Comparison of ENCODE assay signal across 8 cellular contexts in genomic region chr10:81018898-81019890, GRCh38.
A peak's percentile ranks its signal among the peaks of the same experiment; 100 is the strongest.
DNase-seq lines count a peak whose midpoint lies in the region; ATAC-seq, FAIRE-seq and TF ChIP-seq lines count a peak whose summit lies in the region.

No MANE protein-coding gene starts in this region.

- H4K20me1 ChIP-seq in GM12878 (ENCODE audit: control insufficient read depth, insufficient read depth): no peaks in the 10 kb centered on the region

- no peak overlapping the region for H3K9ac ChIP-seq in GM12878 (ENCODE audit: control insufficient read depth, insufficient read depth, low read length)

- DNase-seq in Calu3 (peak; percentile 52), NCI-H1105 treated with DMSO at 0.1 percent for 48 hours (lab: John Stamatoyannopoulos, UW) (peak; percentile 9), GM12878 (ENCODE audit: low read depth, low spot score) (no peak), left lobe of liver (ENCODE audit: low spot score) (no peak), NCI-H187 (lab: John Stamatoyannopoulos, UW) (no peak)
- DNase-seq in central memory CD4-positive, alpha-beta T cell: no peak

- peak; percentile 78 for TF ChIP-seq RAD21 in GM12878 (IDR thresholded peaks at IDR 0.05; ENCODE audit: insufficient read depth, low read depth, low read length)

- no peak overlapping the region for H3K4me2 ChIP-seq in GM12878 (ENCODE audit: control insufficient read depth, insufficient read depth)

- H3K27ac Mint-ChIP-seq in Calu3 (ENCODE audit: unreplicated experiment): no peak overlapping the region

- RAD21 ChIA-PET in GM12878 (lab: Charles Lee; ENCODE audit: unreplicated experiment): interaction anchor here (0.6 to 4.7 kb wide), 14 partner anchors 14 to 575 kb away, joined by 3 to 55 read pairs (median 5); no protein-coding TSS in a partner anchor

- intact Hi-C loops in Calu3 (cut with micrococcal nuclease; ENCODE audit: unreplicated experiment) (loop anchor here (1.0 to 10.0 kb wide), 5 partner anchors 160 to 634 kb away; no protein-coding TSS in a partner anchor), GM12878 (cut with micrococcal nuclease; ENCODE audit: unreplicated experiment) (loop anchor here (1.0 to 2.0 kb wide), 4 partner anchors 161 to 355 kb away; no protein-coding TSS in a partner anchor)

- ATAC-seq in GM18517 (IDR thresholded peaks at IDR 0.05; ENCODE audit: unreplicated experiment) (peak; percentile 89), HG02870 (IDR thresholded peaks at IDR 0.05; ENCODE audit: unreplicated experiment) (peak; percentile 93), GM12878 (peak; percentile 88), left lobe of liver (peak; percentile 94)

- H3K4me1 ChIP-seq in GM12878 (ENCODE audit: control insufficient read depth, insufficient read depth, low read length): no peaks in the 10 kb centered on the region; the same call in 1 of the 2 replicates

- no peak overlapping the region for H2AFZ ChIP-seq in GM12878 (ENCODE audit: control insufficient read depth, low read depth, low read length)

- H3K4me1 Mint-ChIP-seq in Calu3 (ENCODE audit: low read depth, unreplicated experiment): peaks cover 8% of the 10 kb centered on the region

- peak; percentile 76 for TF ChIP-seq CTCF in Calu3 (IDR thresholded peaks at IDR 0.05; ENCODE audit: unreplicated experiment)
- peak; percentile 72 to 80 (median 73) for TF ChIP-seq CTCF in GM12878 (IDR thresholded peaks at IDR 0.05 in 2 of 3, conservative IDR thresholded peaks at IDR 0.05 in 1 of 3; ENCODE audit: control insufficient read depth in 2 of 3, extremely low read depth in 1 of 3, insufficient read depth in 1 of 3, low read depth in 3 of 3, low read length in 3 of 3)

- H3K4me3 ChIP-seq in GM12878: no peak overlapping the region

- BruUV-seq in Calu3 (replicated peaks; lab: Mats Ljungman, UMichigan) (no TSS peak), GM12878 (replicated peaks; lab: Mats Ljungman, UMichigan) (no TSS peak)

- in situ Hi-C loops in GM12878 (cut with MboI): loop anchor here (5.0 kb wide), 1 partner anchor 317 kb away; no protein-coding TSS in a partner anchor

- POLR2A ChIA-PET in GM12878 (lab: Charles Lee): interaction anchor here (0.6 kb wide), 1 partner anchor 15 kb away, joined by 3 read pairs; no protein-coding TSS in a partner anchor

- TF ChIP-seq EP300 in GM12878 (IDR thresholded peaks at IDR 0.05; ENCODE audit: borderline replicate concordance in 1 of 2, control insufficient read depth in 1 of 2, low read depth in 2 of 2, low read length in 2 of 2): no peak

- H3K27me3 ChIP-seq in GM12878 (replicated peaks in 1 of 2; ENCODE audit: control insufficient read depth in 2 of 2, insufficient read depth in 2 of 2, low read length in 1 of 2): no peaks in the 10 kb centered on the region

- no peaks in the 10 kb centered on the region for H3K9me3 ChIP-seq in GM12878 (replicated peaks; ENCODE audit: control insufficient read depth, insufficient read depth, low read length)

- FAIRE-seq in GM12878 (lab: Jason Lieb, UNC): peak; percentile 77

- H3K9me3 Mint-ChIP-seq in Calu3 (ENCODE audit: low read depth, unreplicated experiment): no peaks in the 10 kb centered on the region

- SMC1A ChIA-PET in GM12878 (lab: Charles Lee; ENCODE audit: uncharacterized antibody, unreplicated experiment): interaction anchor here (0.6 to 3.4 kb wide), 30 partner anchors 8 to 426 kb away, joined by 3 to 32 read pairs (median 4); no protein-coding TSS in a partner anchor

- H3K79me2 ChIP-seq in GM12878 (ENCODE audit: control insufficient read depth, insufficient read depth, low read length): no peaks in the 10 kb centered on the region

- CTCF ChIA-PET in Calu3 (lab: Charles Lee) (interaction anchor here (1.0 to 1.5 kb wide), 5 partner anchors 73 to 355 kb away, joined by 3 to 10 read pairs (median 5); no protein-coding TSS in a partner anchor), GM12878 (lab: Yijun Ruan, JAX) (interaction anchor here (0.6 to 6.4 kb wide), 54 partner anchors 9 to 801 kb away, joined by 3 to 82 read pairs (median 4); no protein-coding TSS in a partner anchor)

- H3K4me3 Mint-ChIP-seq in Calu3 (ENCODE audit: low read depth, unreplicated experiment): peak overlapping the region; percentile 16

- H3K27ac ChIP-seq in GM12878 (ENCODE audit: control insufficient read depth, insufficient read depth): no peak overlapping the region

- 50% methylated on average over 9 of the region's 9 CpGs for WGBS in GM12878 (ENCODE audit: insufficient coverage, insufficient replicate concordance, low lambda C conversion rate, missing lambda C conversion rate)

- H3K36me3 ChIP-seq in GM12878 (ENCODE audit: control insufficient read depth in 2 of 2, insufficient read depth in 2 of 2, low read length in 1 of 2): no peaks in the 10 kb centered on the region

- TF ChIP-seq POLR2A in GM12878 (IDR thresholded peaks at IDR 0.05; ENCODE audit: low read depth, low read length): no peak

- H3K27me3 Mint-ChIP-seq in Calu3 (ENCODE audit: unreplicated experiment): no peaks in the 10 kb centered on the region

- H3K36me3 Mint-ChIP-seq in Calu3 (ENCODE audit: insufficient read depth, unreplicated experiment): peaks cover 5% of the 10 kb centered on the region

TF ChIP-seq in GM12878, 131 proteins besides CTCF, POLR2A, EP300 and RAD21:
- peak; percentile 69; the same call in 1 of the 2 replicates for TF ChIP-seq SMC3 (IDR thresholded peaks at IDR 0.05; ENCODE audit: borderline replicate concordance, low read length)
- TF ChIP-seq MYC (IDR thresholded peaks at IDR 0.05; ENCODE audit: insufficient read depth, insufficient read length, insufficient replicate concordance, low read length, severe bottlenecking): no peak
- no peak for TF ChIP-seq PAX5 (IDR thresholded peaks at IDR 0.05; ENCODE audit: borderline replicate concordance, low read depth, low read length)
- TF ChIP-seq YY1 (IDR thresholded peaks at IDR 0.05; ENCODE audit: low read depth, low read length): 0 out of 2 replicates have a peak, but pooled peaks have one; percentile 46
TF ChIP-seq in GM12878: peak in this region for 2.

Comparison
In these comparisons a context has a peak if more than half of its experiments do, and no peak if none do; other contexts are left out.
1. DNase-seq: peak in Calu3 (single experiment) and NCI-H1105 treated with DMSO at 0.1 percent for 48 hours (single experiment); none in GM12878 (single experiment), left lobe of liver (single experiment), central memory CD4-positive, alpha-beta T cell (single experiment) and NCI-H187 (0 of 2).
2. Peak in every context shown above with its lines, with median percentiles within 50 percentile points of each other: ATAC-seq.